ENCODE assay signal across 10 cellular contexts in the genomic region with DNA sequence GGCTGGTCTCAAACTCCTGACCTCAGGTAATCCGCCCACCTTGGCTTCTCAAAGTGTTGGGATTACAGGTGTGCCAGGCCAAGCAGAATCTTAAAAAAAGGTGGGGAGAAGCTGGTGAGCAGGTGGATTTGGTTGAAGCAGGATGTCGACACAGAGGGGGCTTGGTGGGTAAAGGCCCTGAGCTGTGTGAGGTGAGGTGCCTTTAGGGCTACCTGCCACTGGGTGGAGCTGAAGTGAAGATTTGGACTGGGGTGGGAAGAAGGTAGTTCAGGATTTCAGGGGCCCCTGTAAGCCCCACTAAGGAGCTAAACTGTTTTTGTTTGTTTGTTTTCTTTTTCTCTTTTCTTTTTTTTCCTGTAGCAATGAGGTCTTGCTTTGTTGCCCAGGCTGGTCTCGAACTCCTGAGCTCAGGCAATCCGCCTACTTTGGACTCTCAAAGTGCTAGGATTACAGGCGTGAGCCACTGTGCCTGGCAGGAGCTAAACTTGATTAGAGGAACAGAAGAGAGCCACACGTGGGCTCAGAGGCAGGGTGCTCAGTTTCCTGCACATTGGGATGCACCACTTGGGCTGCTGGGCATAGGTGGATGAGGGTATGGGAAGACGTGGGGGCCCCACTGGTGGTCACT. TPM values are rescaled to one million over a fixed set of nuclear protein-coding genes. Genes with fewer than 3 reads are reported as not detected.
DNase-seq lines count a peak whose midpoint lies in the region; ATAC-seq and TF ChIP-seq lines count a peak whose summit lies in the region.
"Had no signal": no experiment of that assay in that cellular context is flagged by ENCODE, and none has a peak within 500 bp of the region (broad histone marks: within the 10 kb centered on the region; RNA-seq: fewer than 3 reads in every experiment).

No MANE protein-coding gene starts in this region.

- no peak overlapping the region for H3K27ac Mint-ChIP-seq in mesothelial cell of epicardium

- H3K79me2 ChIP-seq in GM23248 (ENCODE audit: insufficient read depth), result no peaks in the 10 kb centered on the region

- peak; percentile 27 for DNase-seq in NCI-H1092 treated with DMSO at 0.1 percent for 48 hours (lab: John Stamatoyannopoulos, UW)
- DNase-seq in NCI-H1092 (lab: John Stamatoyannopoulos, UW), result no peak
- peak; percentile 31 for DNase-seq in GM23248
- peak; percentile 58 for DNase-seq in WERI-Rb-1
- no peak for DNase-seq in mesothelial cell of epicardium (ENCODE audit: low spot score in 2 of 2, unreplicated experiment in 2 of 2)
- no peak for DNase-seq in SHP77 treated with DMSO at 0.1 percent for 48 hours (lab: John Stamatoyannopoulos, UW)
- no peak for DNase-seq in Right ventricle myocardium superior
- DNase-seq: testis had no signal

- H2AFZ ChIP-seq in GM23248, result no peak overlapping the region

- H3K4me3 ChIP-seq in GM23248 (no peak overlapping the region), WERI-Rb-1 (ENCODE audit: low read depth, low read length) (no peak overlapping the region)
- H3K4me3 ChIP-seq: BLaER1, testis had no signal

- no peaks in the 10 kb centered on the region for H3K36me3 Mint-ChIP-seq in mesothelial cell of epicardium

- TF ChIP-seq CTCF in WERI-Rb-1 (IDR thresholded peaks at IDR 0.05; ENCODE audit: low read depth, low read length), result peak; percentile 81
- peak; percentile 23 for TF ChIP-seq CTCF in mesothelial cell of epicardium (IDR thresholded peaks at IDR 0.05; ENCODE audit: unreplicated experiment)

- H3K27ac ChIP-seq in GM23248, result no peak overlapping the region
- H3K27ac ChIP-seq in WERI-Rb-1, result no peak overlapping the region
- H3K27ac ChIP-seq: BLaER1, testis had no signal

- intact Hi-C loops in Right ventricle myocardium superior (cut with DNase I), result no loop called here

- H3K4me2 ChIP-seq in GM23248 (ENCODE audit: unreplicated experiment), result no peak overlapping the region
- H3K4me2 ChIP-seq: BLaER1 had no signal

- no peaks in the 10 kb centered on the region for H3K27me3 Mint-ChIP-seq in mesothelial cell of epicardium (ENCODE audit: low read depth)

- H3K4me1 Mint-ChIP-seq in mesothelial cell of epicardium, result peaks cover 11% of the 10 kb centered on the region

- H3K9me3 Mint-ChIP-seq in mesothelial cell of epicardium, result no peaks in the 10 kb centered on the region

- no peaks in the 10 kb centered on the region for H3K27me3 ChIP-seq in GM23248 (replicated peaks; ENCODE audit: insufficient read depth)
- no peaks in the 10 kb centered on the region for H3K27me3 ChIP-seq in WERI-Rb-1 (ENCODE audit: insufficient read depth, low read depth, severe bottlenecking)
- H3K27me3 ChIP-seq: BLaER1, testis had no signal

- no peaks in the 10 kb centered on the region for H3F3A ChIP-seq in GM23248 (ENCODE audit: insufficient read depth)

- in situ Hi-C loops in GM23248 (cut with MboI), result no loop called here

- no peaks in the 10 kb centered on the region for H3K9me2 ChIP-seq in GM23248 (ENCODE audit: insufficient read depth)

- no peak overlapping the region for H3K9ac ChIP-seq in GM23248
- H3K9ac ChIP-seq: BLaER1 had no signal

- H3K9me3 ChIP-seq in GM23248 (ENCODE audit: low read depth) (no peaks in the 10 kb centered on the region), WERI-Rb-1 (ENCODE audit: severe bottlenecking) (no peaks in the 10 kb centered on the region)
- H3K9me3 ChIP-seq: BLaER1, testis had no signal

- H3K4me1 ChIP-seq in GM23248 (ENCODE audit: insufficient read depth), result no peaks in the 10 kb centered on the region
- H3K4me1 ChIP-seq: testis had no signal

- no peaks in the 10 kb centered on the region for H4K20me1 ChIP-seq in GM23248 (ENCODE audit: insufficient read depth)
- H4K20me1 ChIP-seq: BLaER1 had no signal

- WGBS in GM23248 (ENCODE audit: low coverage in 1 of 2, low lambda C conversion rate in 2 of 2, missing lambda C conversion rate in 2 of 2), 2 experiments, result 62 to 63% methylated on average over 7 of the region's 7 CpGs

- no peak overlapping the region for H3K4me3 Mint-ChIP-seq in mesothelial cell of epicardium

- ATAC-seq in GM21786 (IDR thresholded peaks at IDR 0.05; ENCODE audit: unreplicated experiment), result no peak
- ATAC-seq in Right ventricle myocardium superior (ENCODE audit: poor library complexity), result no peak

- no peaks in the 10 kb centered on the region for H3K36me3 ChIP-seq in GM23248 (ENCODE audit: low read depth)
- no peaks in the 10 kb centered on the region for H3K36me3 ChIP-seq in WERI-Rb-1
- H3K36me3 ChIP-seq: BLaER1 had no signal

RNA-seq across cellular contexts. Expression of a gene that starts 6.0 kb away (rescaled TPM):
- total RNA-seq in GM23248 (2014; rRNA removed; shearing (Covaris generic)), result 1.6 TPM in 2 replicates
- polyA plus RNA-seq in GM23248 (2016; fragmentation: Nextera tagmentation; extraction: Ambion mirVana), result 2.2 and 2.4 TPM in 2 replicates
- total RNA-seq in mesothelial cell of epicardium (0.72 to 1.1 TPM (median 0.88 TPM) in 3 replicates), Right ventricle myocardium superior (3.9 TPM)

RNA-seq across cellular contexts. Expression of a gene that starts 11.4 kb away (rescaled TPM):
- total RNA-seq in GM23248 (2014; rRNA removed; shearing (Covaris generic)), result not detected in 2 replicates
- polyA plus RNA-seq in GM23248 (2016; fragmentation: Nextera tagmentation; extraction: Ambion mirVana), result 0.13 TPM in 1 of 2 replicates, not detected in the other
- total RNA-seq in mesothelial cell of epicardium (3.2 to 3.7 TPM (median 3.2 TPM) in 3 replicates), Right ventricle myocardium superior (0.16 TPM)

RNA-seq across cellular contexts. Expression of a gene that starts 19.0 kb away (rescaled TPM):
- total RNA-seq in GM23248 (2014; rRNA removed; shearing (Covaris generic)), result 19.5 and 27.5 TPM in 2 replicates
- polyA plus RNA-seq in GM23248 (2016; fragmentation: Nextera tagmentation; extraction: Ambion mirVana), result 32.5 and 34.0 TPM in 2 replicates
- total RNA-seq in mesothelial cell of epicardium, result 19.7 to 22.8 TPM (median 22.0 TPM) in 3 replicates
- 19.4 TPM for total RNA-seq in Right ventricle myocardium superior

RNA-seq across cellular contexts. Expression of a gene that starts 24.8 kb away (rescaled TPM):
- under 0.01 TPM in 1 of 2 replicates, not detected in the other for total RNA-seq in GM23248 (2014; rRNA removed; shearing (Covaris generic))
- not detected in 2 replicates for polyA plus RNA-seq in GM23248 (2016; fragmentation: Nextera tagmentation; extraction: Ambion mirVana)
- total RNA-seq in mesothelial cell of epicardium (0.18 TPM in 1 of 3 replicates, not detected in the others), Right ventricle myocardium superior (not detected)

RNA-seq across cellular contexts. Expression of a gene that starts 38.8 kb away (rescaled TPM):
- total RNA-seq in GM23248 (2014; rRNA removed; shearing (Covaris generic)), result 71.5 and 80.1 TPM in 2 replicates
- 26.8 and 29.7 TPM in 2 replicates for polyA plus RNA-seq in GM23248 (2016; fragmentation: Nextera tagmentation; extraction: Ambion mirVana)
- total RNA-seq in mesothelial cell of epicardium, result 92.3 to 101 TPM (median 97.3 TPM) in 3 replicates
- 24.7 TPM for total RNA-seq in Right ventricle myocardium superior

Comparison
In these comparisons a context has a peak if more than half of its experiments do, and no peak if none do; other contexts are left out.
1. DNase-seq: peak in NCI-H1092 treated with DMSO at 0.1 percent for 48 hours (single experiment), GM23248 (single experiment) and WERI-Rb-1 (single experiment); none in NCI-H1092 (single experiment), mesothelial cell of epicardium (0 of 2), SHP77 treated with DMSO at 0.1 percent for 48 hours (single experiment) and Right ventricle myocardium superior (single experiment).